ENCODE assay signal across 15 cellular contexts in the genomic region with DNA sequence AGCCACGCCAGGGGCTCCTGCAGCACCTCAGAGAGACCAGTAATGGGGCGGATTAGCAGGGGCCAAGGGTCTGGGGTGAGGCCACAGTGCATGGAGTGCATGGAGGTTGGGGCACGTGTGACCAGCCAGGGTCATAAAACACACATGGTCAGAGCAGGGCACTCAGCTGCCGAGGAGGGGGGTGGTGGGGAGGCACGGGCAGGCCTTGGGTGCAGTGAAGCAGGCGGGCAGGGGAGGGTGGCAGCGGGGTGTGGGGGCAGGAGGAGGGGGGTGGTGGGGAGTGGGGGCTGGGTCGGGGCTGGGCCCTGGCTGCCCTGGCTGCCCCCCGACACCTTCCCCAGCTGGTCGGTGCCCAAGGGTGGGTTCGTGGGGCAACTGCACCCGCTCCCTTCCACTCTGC. TPM values are rescaled to one million over a fixed set of nuclear protein-coding genes. Genes with fewer than 3 reads are reported as not detected.
A peak's percentile ranks its signal among the peaks of the same experiment; 100 is the strongest.
DNase-seq lines count a peak whose midpoint lies in the region; ATAC-seq and TF ChIP-seq lines count a peak whose summit lies in the region.
"Had no signal": no experiment of that assay in that cellular context is flagged by ENCODE, and none has a peak within 500 bp of the region (broad histone marks: within the 10 kb centered on the region; RNA-seq: fewer than 3 reads in every experiment).

No MANE protein-coding gene starts in this region.

- ATAC-seq in RWPE2 (ENCODE audit: low read depth) (0 out of 3 replicates have a peak, but pooled peaks have one; percentile 2), GM18909 (IDR thresholded peaks at IDR 0.05; ENCODE audit: poor library complexity, unreplicated experiment) (no peak), HG02623 (IDR thresholded peaks at IDR 0.05; ENCODE audit: unreplicated experiment) (no peak)
- ATAC-seq: CD8-positive, alpha-beta T cell had no signal

- peaks cover 0 to 5% (median 0%) of the 10 kb centered on the region in 11 experiments; a peak in 1 of 22 replicates for H3K36me3 ChIP-seq in BLaER1 treated with 17β-estradiol and CSF1 and Interleukin-3, amounts not matched to agents 10 nM and 100 nM
- H3K36me3 ChIP-seq in RWPE2 (ENCODE audit: low read depth) (no peaks in the 10 kb centered on the region), neutrophil (no peaks in the 10 kb centered on the region), stomach (no peaks in the 10 kb centered on the region)

- H3K9ac ChIP-seq in BLaER1 treated with 17β-estradiol and CSF1 and Interleukin-3, amounts not matched to agents 10 nM and 100 nM: peak overlapping the region in 2 of 11 experiments; percentile 37 to 38; a peak in 1 of 22 replicates

- intact Hi-C loops in stomach (cut with DNase I; ENCODE audit: low total_unique reads): no loop called here

- H3K27me3 ChIP-seq in BLaER1 treated with 17β-estradiol and CSF1 and Interleukin-3, amounts not matched to agents 10 nM and 100 nM: peaks cover 0 to 12% (median 0%) of the 10 kb centered on the region in 11 experiments; a peak in 9 of 22 replicates
- H3K27me3 ChIP-seq in RWPE2 (ENCODE audit: insufficient read depth, poor library complexity, severe bottlenecking) (peaks cover 10% of the 10 kb centered on the region), neutrophil (no peaks in the 10 kb centered on the region), stomach (peaks cover 4 to 86% (median 17%) of the 10 kb centered on the region in 3 donors)

- DNase-seq in RWPE2 (ENCODE audit: low spot score) (no peak), glutamatergic neuron (no peak), stomach (no peak)
- DNase-seq in activated CD4-positive, alpha-beta T cell treated with anti-CD3 and anti-CD28 coated beads, Interleukin-2, amount 10 ng/mL, durations not matched to agents 7 days and 5 days: no peak
- DNase-seq: ACHN; AML-193; Calu3; CD8-positive, alpha-beta T cell; DMS79 treated with DMSO at 0.1 percent for 48 hours; GF-D8; H9 had no signal

- H3K4me1 ChIP-seq in BLaER1 treated with 17β-estradiol and CSF1 and Interleukin-3, amounts not matched to agents 10 nM and 100 nM: peaks cover 57 to 64% (median 60%) of the 10 kb centered on the region in 10 experiments
- H3K4me1 ChIP-seq in RWPE2 (ENCODE audit: insufficient read depth, poor library complexity, severe bottlenecking) (no peaks in the 10 kb centered on the region), neutrophil (ENCODE audit: control insufficient read depth in 1 of 2, insufficient read depth in 1 of 2, low read depth in 1 of 2, low read length in 1 of 2) (peaks cover 22 to 42% of the 10 kb centered on the region in 2 experiments), stomach (peaks cover 0 to 11% (median 5%) of the 10 kb centered on the region in 4 donors)

- peaks cover 0 to 11% (median 0%) of the 10 kb centered on the region in 11 experiments; a peak in 2 of 22 replicates for H4K20me1 ChIP-seq in BLaER1 treated with 17β-estradiol and CSF1 and Interleukin-3, amounts not matched to agents 10 nM and 100 nM

- WGBS in stomach, 5 donors: 54 to 73% (median 64%) methylated on average over 8 to 12 of the region's 12 CpGs

- peaks cover 8% of the 10 kb centered on the region for H3K9me3 Mint-ChIP-seq in glutamatergic neuron (ENCODE audit: unreplicated experiment)
- H3K9me3 Mint-ChIP-seq in activated CD4-positive, alpha-beta T cell treated with anti-CD3 and anti-CD28 coated beads, Interleukin-2, amount 10 ng/mL, durations not matched to agents 7 days and 5 days: peaks cover 8% of the 10 kb centered on the region

- H3K36me3 Mint-ChIP-seq in glutamatergic neuron (ENCODE audit: unreplicated experiment): peaks cover 18% of the 10 kb centered on the region
- H3K36me3 Mint-ChIP-seq in activated CD4-positive, alpha-beta T cell treated with anti-CD3 and anti-CD28 coated beads, Interleukin-2, amount 10 ng/mL, durations not matched to agents 7 days and 5 days (ENCODE audit: low read depth): peaks cover 8% of the 10 kb centered on the region
- H3K36me3 Mint-ChIP-seq: CD8-positive, alpha-beta T cell had no signal

- peaks cover 9 to 13% (median 11%) of the 10 kb centered on the region in 11 experiments for H3K9me3 ChIP-seq in BLaER1 treated with 17β-estradiol and CSF1 and Interleukin-3, amounts not matched to agents 10 nM and 100 nM (replicated peaks in 1 of 11)
- H3K9me3 ChIP-seq in RWPE2 (ENCODE audit: severe bottlenecking): no peaks in the 10 kb centered on the region
- H3K9me3 ChIP-seq in neutrophil: no peaks in the 10 kb centered on the region
- peaks cover 2 to 5% (median 4%) of the 10 kb centered on the region in 4 donors for H3K9me3 ChIP-seq in stomach

- peak overlapping the region; percentile 49 for H3K4me3 Mint-ChIP-seq in glutamatergic neuron (ENCODE audit: unreplicated experiment)
- H3K4me3 Mint-ChIP-seq in activated CD4-positive, alpha-beta T cell treated with anti-CD3 and anti-CD28 coated beads, Interleukin-2, amount 10 ng/mL, durations not matched to agents 7 days and 5 days: no peak overlapping the region
- H3K4me3 Mint-ChIP-seq: CD8-positive, alpha-beta T cell; H9 had no signal

- POLR2A ChIA-PET in activated CD4-positive, alpha-beta T cell treated with anti-CD3 and anti-CD28 coated beads, Interleukin-2, amount 10 ng/mL, durations not matched to agents 7 days and 5 days (lab: Charles Lee): no interaction called here

- TF ChIP-seq CTCF in RWPE2 (IDR thresholded peaks at IDR 0.05; ENCODE audit: poor library complexity, severe bottlenecking) (no peak), glutamatergic neuron (IDR thresholded peaks at IDR 0.05; ENCODE audit: partially characterized antibody, unreplicated experiment) (no peak), neutrophil (IDR thresholded peaks at IDR 0.05) (no peak), stomach (IDR thresholded peaks at IDR 0.05) (no peak)

- H3K27ac Mint-ChIP-seq in glutamatergic neuron (ENCODE audit: unreplicated experiment): no peak overlapping the region
- H3K27ac Mint-ChIP-seq in activated CD4-positive, alpha-beta T cell treated with anti-CD3 and anti-CD28 coated beads, Interleukin-2, amount 10 ng/mL, durations not matched to agents 7 days and 5 days: no peak overlapping the region
- H3K27ac Mint-ChIP-seq: CD8-positive, alpha-beta T cell had no signal

- H3K4me1 Mint-ChIP-seq in glutamatergic neuron (ENCODE audit: low read depth, unreplicated experiment): peaks cover 29% of the 10 kb centered on the region
- peaks cover 13% of the 10 kb centered on the region for H3K4me1 Mint-ChIP-seq in activated CD4-positive, alpha-beta T cell treated with anti-CD3 and anti-CD28 coated beads, Interleukin-2, amount 10 ng/mL, durations not matched to agents 7 days and 5 days

- CTCF ChIA-PET in activated CD4-positive, alpha-beta T cell treated with anti-CD3 and anti-CD28 coated beads, Interleukin-2, amount 10 ng/mL, durations not matched to agents 7 days and 5 days (lab: Charles Lee): no interaction called here

- no peak for TF ChIP-seq EP300 in stomach (IDR thresholded peaks at IDR 0.05)

- peak overlapping the region; percentile 73 to 98 (median 87); a peak in 21 of 22 replicates for H3K4me2 ChIP-seq in BLaER1 treated with 17β-estradiol and CSF1 and Interleukin-3, amounts not matched to agents 10 nM and 100 nM

- no peak for TF ChIP-seq POLR2A in stomach (IDR thresholded peaks at IDR 0.05)

- peaks cover 6% of the 10 kb centered on the region for H3K27me3 Mint-ChIP-seq in glutamatergic neuron (ENCODE audit: unreplicated experiment)
- no peaks in the 10 kb centered on the region for H3K27me3 Mint-ChIP-seq in activated CD4-positive, alpha-beta T cell treated with anti-CD3 and anti-CD28 coated beads, Interleukin-2, amount 10 ng/mL, durations not matched to agents 7 days and 5 days

- H3K4me3 ChIP-seq in BLaER1 treated with 17β-estradiol and CSF1 and Interleukin-3, amounts not matched to agents 10 nM and 100 nM: no peak overlapping the region
- H3K4me3 ChIP-seq in RWPE2 (ENCODE audit: severe bottlenecking) (no peak overlapping the region), neutrophil (ENCODE audit: low read depth in 1 of 2, low read length in 1 of 2) (no peak overlapping the region), stomach (no peak overlapping the region)

- H3K27ac ChIP-seq in BLaER1 treated with 17β-estradiol and CSF1 and Interleukin-3, amounts not matched to agents 10 nM and 100 nM: no peak overlapping the region
- no peak overlapping the region for H3K27ac ChIP-seq in RWPE2 (ENCODE audit: poor library complexity, severe bottlenecking)
- H3K27ac ChIP-seq in neutrophil: peak overlapping the region; percentile 94
- H3K27ac ChIP-seq in stomach: no peak overlapping the region

RNA-seq across cellular contexts. Expression of a gene that starts 23.6 kb away (rescaled TPM):
- total RNA-seq in glutamatergic neuron (ENCODE audit: unreplicated experiment): 4.0 TPM
- 1 to 10 TPM in 1 of 2 experiments, under 1 TPM in 1; 0.94 to 1.5 TPM for total RNA-seq in activated CD4-positive, alpha-beta T cell treated with anti-CD3 and anti-CD28 coated beads, Interleukin-2, amount 10 ng/mL, durations not matched to agents 7 days and 5 days
- 10 to 100 TPM in 1 of 5 donors, not detected in 4; 15.9 TPM for total RNA-seq in stomach
- polyA plus RNA-seq in stomach: under 1 TPM in 2 of 3 donors, not detected in 1; 0.06 to 0.28 TPM
- total RNA-seq: Calu3; CD8-positive, alpha-beta T cell had no signal

RNA-seq across cellular contexts. Expression of a gene that starts 42.7 kb away (rescaled TPM):
- total RNA-seq in glutamatergic neuron (ENCODE audit: unreplicated experiment): 26.5 TPM
- 10 to 100 TPM; 54.2 to 55.2 TPM for total RNA-seq in activated CD4-positive, alpha-beta T cell treated with anti-CD3 and anti-CD28 coated beads, Interleukin-2, amount 10 ng/mL, durations not matched to agents 7 days and 5 days
- 10 to 100 TPM in 3 of 5 donors, 1 to 10 TPM in 1, under 1 TPM in 1; 0.58 to 44.3 (median 20.7) TPM for total RNA-seq in stomach
- polyA plus RNA-seq in stomach: 10 to 100 TPM in 1 of 3 donors, 1 to 10 TPM in 2; 4.4 to 14.7 (median 9.0) TPM
